23 cellular contexts compared by ENCODE assay signal in the genomic region with DNA sequence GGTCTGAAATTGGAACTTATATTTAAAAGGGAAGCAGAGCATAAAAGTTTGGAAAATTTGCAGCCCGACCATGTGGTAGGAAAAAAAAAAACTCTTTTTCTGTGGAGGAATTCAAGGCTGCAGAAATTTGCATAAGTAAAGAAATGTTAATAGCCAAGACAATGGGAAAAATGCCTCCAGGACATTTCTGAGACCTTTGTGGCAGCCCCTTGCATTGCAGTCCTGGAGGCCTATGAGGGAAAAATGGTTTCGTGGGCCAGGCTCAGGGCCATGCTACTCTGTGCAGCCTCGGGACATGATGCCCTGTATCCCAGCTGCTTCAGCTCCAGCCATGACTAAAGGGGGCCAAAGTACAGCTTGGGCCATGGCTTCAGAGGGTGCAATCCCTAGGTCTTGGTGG.
"Had no signal": no experiment of that assay in that cellular context is flagged by ENCODE, and none has a peak within 500 bp of the region (broad histone marks: within the 10 kb centered on the region; RNA-seq: fewer than 3 reads in every experiment).

No MANE protein-coding gene starts in this region.

- H3K27ac ChIP-seq: coronary artery, dorsolateral prefrontal cortex, gastrocnemius medialis, heart right ventricle, neutrophil, psoas muscle, right lobe of liver, tibial artery, upper lobe of right lung, vagina had no signal

- H3K4me1 Mint-ChIP-seq: nephron progenitor cell; stimulated activated memory B cell treated with anti-CD40 and anti-IgM and Interleukin-4, amounts not matched to agents 10 μg/mL and 1 μg/mL and 100 μg/mL, for 72 hours had no signal

- H3K4me1 ChIP-seq: gastrocnemius medialis, psoas muscle, right lobe of liver, tibial artery, upper lobe of right lung, vagina had no signal

- H3K27me3 ChIP-seq: dorsolateral prefrontal cortex, gastrocnemius medialis, heart right ventricle, neutrophil, right lobe of liver, tibial artery, upper lobe of right lung, vagina had no signal

- H3K27ac Mint-ChIP-seq: naive thymus-derived CD4-positive, alpha-beta T cell; nephron progenitor cell; stimulated activated memory B cell treated with anti-CD40 and anti-IgM and Interleukin-4, amounts not matched to agents 10 μg/mL and 1 μg/mL and 100 μg/mL, for 72 hours; stimulated activated naive CD8-positive, alpha-beta T cell treated with anti-CD3 and anti-CD28 coated beads, Interleukin-15, Interleukin-2, amounts not matched to agents 100 ng/mL and 50 ng/mL, for 24 hours had no signal

- H3K4me3 ChIP-seq: coronary artery, dorsolateral prefrontal cortex, gastrocnemius medialis, heart right ventricle, lung, psoas muscle, right lobe of liver, tibial artery, upper lobe of right lung, vagina had no signal

- H3K9me3 ChIP-seq: gastrocnemius medialis, neutrophil, psoas muscle, right lobe of liver, tibial artery, upper lobe of right lung, vagina had no signal

- H3K36me3 ChIP-seq: gastrocnemius medialis, heart right ventricle, neutrophil, right lobe of liver, tibial artery, upper lobe of right lung, vagina had no signal

- DNase-seq: dorsolateral prefrontal cortex; effector CD8-positive, alpha-beta T cell; gastrocnemius medialis; heart right ventricle; hypothalamus; left colon; left ventricle myocardium superior; naive thymus-derived CD4-positive, alpha-beta T cell; nephron progenitor cell; psoas muscle; retina; right lobe of liver; stimulated activated CD4-positive, alpha-beta T cell treated with anti-CD3 and anti-CD28 coated beads, Interleukin-1b, Interleukin-23, amount 100 ng/mL, for 48 hours; stimulated activated CD4-positive, alpha-beta T cell treated with anti-CD3 and anti-CD28 coated beads, Interleukin-4, amount 100 ng/mL, for 24 hours; tibial artery; upper lobe of right lung had no signal

- H3K27me3 Mint-ChIP-seq: stimulated activated memory B cell treated with anti-CD40 and anti-IgM and Interleukin-4, amounts not matched to agents 10 μg/mL and 1 μg/mL and 100 μg/mL, for 72 hours had no signal

- ATAC-seq: esophagus mucosa; gastrocnemius medialis; heart right ventricle; left colon; left ventricle myocardium superior; naive thymus-derived CD4-positive, alpha-beta T cell; psoas muscle; right lobe of liver; stimulated activated memory B cell treated with anti-CD40 and anti-IgM and Interleukin-4, amounts not matched to agents 10 μg/mL and 1 μg/mL and 100 μg/mL, for 72 hours; upper lobe of right lung had no signal

- H3K4me3 Mint-ChIP-seq: naive thymus-derived CD4-positive, alpha-beta T cell; nephron progenitor cell; stimulated activated memory B cell treated with anti-CD40 and anti-IgM and Interleukin-4, amounts not matched to agents 10 μg/mL and 1 μg/mL and 100 μg/mL, for 72 hours; stimulated activated naive CD8-positive, alpha-beta T cell treated with anti-CD3 and anti-CD28 coated beads, Interleukin-15, Interleukin-2, amounts not matched to agents 100 ng/mL and 50 ng/mL, for 24 hours had no signal
